Comparison of ENCODE assay signal across 1 cellular context in genomic region chr10:86535057-86535882, GRCh38.
A peak's percentile ranks its signal among the peaks of the same experiment; 100 is the strongest.
TF ChIP-seq lines count a peak whose summit lies in the region.

No MANE protein-coding gene starts in this region.

TF ChIP-seq in HepG2, 621 proteins besides CTCF, POLR2A, EP300 and RAD21 (continued from another document and continues in another):
- TF ChIP-seq ZNF143 (CRISPR knock-in tag; IDR thresholded peaks at IDR 0.05) (0 out of 2 replicates have a peak, but pooled peaks have one; percentile 19), NCOR1 (IDR thresholded peaks at IDR 0.05; ENCODE audit: borderline replicate concordance, low read length) (no peak), RERE (CRISPR knock-in tag; IDR thresholded peaks at IDR 0.05; ENCODE audit: low read depth) (peak; percentile 36; the same call in 1 of the 2 replicates), DPF2 (CRISPR knock-in tag; IDR thresholded peaks at IDR 0.05; ENCODE audit: borderline replicate concordance, low read depth) (no peak), SRSF9 (IDR thresholded peaks at IDR 0.05; ENCODE audit: borderline replicate concordance, insufficient read depth, low read depth, low read length, poor library complexity, severe bottlenecking) (no peak), CREB1 (IDR thresholded peaks at IDR 0.05) (no peak), CREB1 (CRISPR knock-in tag; IDR thresholded peaks at IDR 0.05) (no peak), ZBTB21 (CRISPR knock-in tag; IDR thresholded peaks at IDR 0.05) (no peak), ISL2 (CRISPR knock-in tag; IDR thresholded peaks at IDR 0.05) (no peak), ZFP1 (CRISPR knock-in tag; IDR thresholded peaks at IDR 0.05) (no peak), JUNB (CRISPR knock-in tag; IDR thresholded peaks at IDR 0.05; ENCODE audit: borderline replicate concordance) (no peak), HOXA7 (CRISPR knock-in tag; IDR thresholded peaks at IDR 0.05) (no peak), TARDBP (CRISPR knock-in tag; IDR thresholded peaks at IDR 0.05) (no peak), ZBTB2 (CRISPR knock-in tag; IDR thresholded peaks at IDR 0.05; ENCODE audit: low read depth) (no peak), ZNF878 (CRISPR knock-in tag; IDR thresholded peaks at IDR 0.05) (0 out of 2 replicates have a peak, but pooled peaks have one; percentile 30), ZNF468 (CRISPR knock-in tag; IDR thresholded peaks at IDR 0.05) (0 out of 2 replicates have a peak, but pooled peaks have one; percentile 26), ZHX1 (CRISPR knock-in tag; IDR thresholded peaks at IDR 0.05; ENCODE audit: low read depth) (0 out of 2 replicates have a peak, but pooled peaks have one; percentile 69), ZNF550 (CRISPR knock-in tag; IDR thresholded peaks at IDR 0.05; ENCODE audit: borderline replicate concordance) (no peak), ZMYM3 (CRISPR knock-in tag; IDR thresholded peaks at IDR 0.05) (no peak), KDM2A (CRISPR knock-in tag; IDR thresholded peaks at IDR 0.05; ENCODE audit: borderline replicate concordance, low read depth) (peak; percentile 52; the same call in 1 of the 2 replicates), THAP11 (CRISPR knock-in tag; IDR thresholded peaks at IDR 0.05) (peak; percentile 68), ZNF274 (CRISPR knock-in tag; IDR thresholded peaks at IDR 0.05) (peak; percentile 95), HNRNPLL (IDR thresholded peaks at IDR 0.05; ENCODE audit: low read depth, low read length, poor library complexity, severe bottlenecking) (peak; percentile 64), PCBP2 (optimal IDR thresholded peaks at IDR 0.05; ENCODE audit: low read depth, low read length, poor library complexity, severe bottlenecking) (no peak), ZNF607 (CRISPR knock-in tag; IDR thresholded peaks at IDR 0.05; ENCODE audit: borderline replicate concordance) (no peak; the same call in 1 of the 2 replicates), SALL2 (CRISPR knock-in tag; IDR thresholded peaks at IDR 0.05) (peak; percentile 74), ZNF329 (CRISPR knock-in tag; IDR thresholded peaks at IDR 0.05; ENCODE audit: low read depth) (0 out of 2 replicates have a peak, but pooled peaks have one; percentile 62), PAWR (CRISPR knock-in tag; IDR thresholded peaks at IDR 0.05; ENCODE audit: borderline replicate concordance) (no peak), ZNF383 (CRISPR knock-in tag; IDR thresholded peaks at IDR 0.05; ENCODE audit: borderline replicate concordance) (no peak), GATAD2A (CRISPR knock-in tag; IDR thresholded peaks at IDR 0.05) (peak; percentile 37; the same call in 1 of the 2 replicates), ZNF773 (CRISPR knock-in tag; IDR thresholded peaks at IDR 0.05; ENCODE audit: borderline replicate concordance) (no peak), FOSL2 (CRISPR knock-in tag; IDR thresholded peaks at IDR 0.05) (no peak), KMT2B (CRISPR knock-in tag; IDR thresholded peaks at IDR 0.05) (0 out of 2 replicates have a peak, but pooled peaks have one; percentile 20), SPEN (CRISPR knock-in tag; IDR thresholded peaks at IDR 0.05; ENCODE audit: low read depth) (peak; percentile 52; the same call in 1 of the 2 replicates), MED1 (CRISPR knock-in tag; IDR thresholded peaks at IDR 0.05) (peak; percentile 36; the same call in 1 of the 2 replicates), MIXL1 (CRISPR knock-in tag; IDR thresholded peaks at IDR 0.05) (no peak), ZNF280D (CRISPR knock-in tag; IDR thresholded peaks at IDR 0.05) (no peak), BORCS8-MEF2B (CRISPR knock-in tag; IDR thresholded peaks at IDR 0.05) (peak; percentile 59), SMAD9 (CRISPR knock-in tag; IDR thresholded peaks at IDR 0.05) (0 out of 2 replicates have a peak, but pooled peaks have one; percentile 18), NR2F1 (CRISPR knock-in tag; IDR thresholded peaks at IDR 0.05) (no peak), MYC (CRISPR knock-in tag; IDR thresholded peaks at IDR 0.05; ENCODE audit: borderline replicate concordance) (peak; percentile 63; the same call in 1 of the 2 replicates), RFXANK (CRISPR knock-in tag; IDR thresholded peaks at IDR 0.05) (no peak), ZFP82 (CRISPR knock-in tag; IDR thresholded peaks at IDR 0.05; ENCODE audit: borderline replicate concordance) (no peak), PHF21A (CRISPR knock-in tag; IDR thresholded peaks at IDR 0.05) (no peak)
- TF ChIP-seq, protein P1, sequence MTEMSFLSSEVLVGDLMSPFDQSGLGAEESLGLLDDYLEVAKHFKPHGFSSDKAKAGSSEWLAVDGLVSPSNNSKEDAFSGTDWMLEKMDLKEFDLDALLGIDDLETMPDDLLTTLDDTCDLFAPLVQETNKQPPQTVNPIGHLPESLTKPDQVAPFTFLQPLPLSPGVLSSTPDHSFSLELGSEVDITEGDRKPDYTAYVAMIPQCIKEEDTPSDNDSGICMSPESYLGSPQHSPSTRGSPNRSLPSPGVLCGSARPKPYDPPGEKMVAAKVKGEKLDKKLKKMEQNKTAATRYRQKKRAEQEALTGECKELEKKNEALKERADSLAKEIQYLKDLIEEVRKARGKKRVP (CRISPR knock-in tag; IDR thresholded peaks at IDR 0.05) = peak in 1 of 2 experiments; percentile 28; a peak in 1 of 4 replicates
- TF ChIP-seq, protein P2, sequence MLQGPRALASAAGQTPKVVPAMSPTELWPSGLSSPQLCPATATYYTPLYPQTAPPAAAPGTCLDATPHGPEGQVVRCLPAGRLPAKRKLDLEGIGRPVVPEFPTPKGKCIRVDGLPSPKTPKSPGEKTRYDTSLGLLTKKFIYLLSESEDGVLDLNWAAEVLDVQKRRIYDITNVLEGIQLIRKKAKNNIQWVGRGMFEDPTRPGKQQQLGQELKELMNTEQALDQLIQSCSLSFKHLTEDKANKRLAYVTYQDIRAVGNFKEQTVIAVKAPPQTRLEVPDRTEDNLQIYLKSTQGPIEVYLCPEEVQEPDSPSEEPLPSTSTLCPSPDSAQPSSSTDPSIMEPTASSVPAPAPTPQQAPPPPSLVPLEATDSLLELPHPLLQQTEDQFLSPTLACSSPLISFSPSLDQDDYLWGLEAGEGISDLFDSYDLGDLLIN (CRISPR knock-in tag; IDR thresholded peaks at IDR 0.05; ENCODE audit: borderline replicate concordance) = no peak
- TF ChIP-seq, protein P3, sequence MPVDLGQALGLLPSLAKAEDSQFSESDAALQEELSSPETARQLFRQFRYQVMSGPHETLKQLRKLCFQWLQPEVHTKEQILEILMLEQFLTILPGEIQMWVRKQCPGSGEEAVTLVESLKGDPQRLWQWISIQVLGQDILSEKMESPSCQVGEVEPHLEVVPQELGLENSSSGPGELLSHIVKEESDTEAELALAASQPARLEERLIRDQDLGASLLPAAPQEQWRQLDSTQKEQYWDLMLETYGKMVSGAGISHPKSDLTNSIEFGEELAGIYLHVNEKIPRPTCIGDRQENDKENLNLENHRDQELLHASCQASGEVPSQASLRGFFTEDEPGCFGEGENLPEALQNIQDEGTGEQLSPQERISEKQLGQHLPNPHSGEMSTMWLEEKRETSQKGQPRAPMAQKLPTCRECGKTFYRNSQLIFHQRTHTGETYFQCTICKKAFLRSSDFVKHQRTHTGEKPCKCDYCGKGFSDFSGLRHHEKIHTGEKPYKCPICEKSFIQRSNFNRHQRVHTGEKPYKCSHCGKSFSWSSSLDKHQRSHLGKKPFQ (CRISPR knock-in tag; IDR thresholded peaks at IDR 0.05; ENCODE audit: insufficient replicate concordance) = peak; percentile 62
- TF ChIP-seq, protein P4, sequence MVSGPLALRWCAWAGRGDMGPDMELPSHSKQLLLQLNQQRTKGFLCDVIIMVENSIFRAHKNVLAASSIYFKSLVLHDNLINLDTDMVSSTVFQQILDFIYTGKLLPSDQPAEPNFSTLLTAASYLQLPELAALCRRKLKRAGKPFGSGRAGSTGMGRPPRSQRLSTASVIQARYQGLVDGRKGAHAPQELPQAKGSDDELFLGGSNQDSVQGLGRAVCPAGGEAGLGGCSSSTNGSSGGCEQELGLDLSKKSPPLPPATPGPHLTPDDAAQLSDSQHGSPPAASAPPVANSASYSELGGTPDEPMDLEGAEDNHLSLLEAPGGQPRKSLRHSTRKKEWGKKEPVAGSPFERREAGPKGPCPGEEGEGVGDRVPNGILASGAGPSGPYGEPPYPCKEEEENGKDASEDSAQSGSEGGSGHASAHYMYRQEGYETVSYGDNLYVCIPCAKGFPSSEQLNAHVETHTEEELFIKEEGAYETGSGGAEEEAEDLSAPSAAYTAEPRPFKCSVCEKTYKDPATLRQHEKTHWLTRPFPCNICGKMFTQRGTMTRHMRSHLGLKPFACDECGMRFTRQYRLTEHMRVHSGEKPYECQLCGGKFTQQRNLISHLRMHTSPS (CRISPR knock-in tag; IDR thresholded peaks at IDR 0.05; ENCODE audit: low read depth) = no peak
